24 cellular contexts compared by ENCODE assay signal in the genomic region with DNA sequence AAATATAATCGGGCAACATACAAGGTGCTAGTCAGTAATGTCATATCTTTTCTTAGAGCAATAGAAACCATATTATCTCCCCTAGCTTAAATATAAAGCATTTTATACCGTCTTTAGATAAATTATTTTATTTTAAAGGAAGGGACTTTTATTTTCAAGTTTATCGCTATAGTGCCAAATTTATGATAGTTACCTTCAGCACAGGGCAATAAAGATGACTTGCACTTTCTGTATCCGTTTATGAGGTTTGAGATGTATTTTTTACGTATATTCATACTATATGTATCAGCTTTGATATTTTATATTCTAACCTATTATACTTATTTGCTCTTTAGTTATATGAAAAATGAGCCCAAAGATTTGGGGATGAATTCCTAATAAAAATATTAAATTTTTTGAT.
"Had no signal": no experiment of that assay in that cellular context is flagged by ENCODE, and none has a peak within 500 bp of the region (broad histone marks: within the 10 kb centered on the region; RNA-seq: fewer than 3 reads in every experiment).

No MANE protein-coding gene starts in this region.

- H3K9me3 ChIP-seq: gastrocnemius medialis, left ventricle myocardium inferior, lower lobe of right lung, neutrophil, thoracic aorta, tibial nerve, upper lobe of right lung, uterus had no signal

- H3K9ac ChIP-seq: parathyroid adenoma had no signal

- H3K4me1 Mint-ChIP-seq: naive B cell; neural crest cell; stimulated activated memory B cell treated with anti-CD40 and anti-IgM and Interleukin-4, amounts not matched to agents 10 μg/mL and 1 μg/mL and 100 μg/mL, for 72 hours had no signal

- DNase-seq: central memory CD4-positive, alpha-beta T cell; dermis blood vessel endothelial cell; effector memory CD4-positive, alpha-beta T cell; gastrocnemius medialis; head of caudate nucleus; left cardiac atrium; left ventricle myocardium inferior; lower lobe of right lung; naive B cell; spleen; stimulated activated CD4-positive, alpha-beta T cell treated with anti-CD3 and anti-CD28 coated beads, Interleukin-4, amount 100 ng/mL, for 4 hours; upper lobe of right lung; uterus had no signal

- H3K36me3 ChIP-seq: gastrocnemius medialis, left ventricle myocardium inferior, lower lobe of right lung, neutrophil, spleen, thoracic aorta, tibial nerve, upper lobe of right lung, uterus had no signal

- ATAC-seq: gastrocnemius medialis; left cardiac atrium; lower lobe of right lung; natural killer cell treated with Interleukin-12 subunit alpha and Interleukin-12 subunit beta and Interleukin-15 and Interleukin-18, amount 100 ng/mL, for 72 hours; sciatic nerve; stimulated activated memory B cell treated with anti-CD40 and anti-IgM and Interleukin-4, amounts not matched to agents 10 μg/mL and 1 μg/mL and 100 μg/mL, for 72 hours; upper lobe of right lung had no signal

- H3K4me1 ChIP-seq: gastrocnemius medialis, left ventricle myocardium inferior, lower lobe of right lung, parathyroid adenoma, tibial nerve, upper lobe of right lung, uterus had no signal

- H3K4me3 Mint-ChIP-seq: naive B cell; natural killer cell treated with Interleukin-12 subunit alpha and Interleukin-12 subunit beta and Interleukin-15 and Interleukin-18, amount 100 ng/mL, for 72 hours; neural crest cell; stimulated activated memory B cell treated with anti-CD40 and anti-IgM and Interleukin-4, amounts not matched to agents 10 μg/mL and 1 μg/mL and 100 μg/mL, for 72 hours; stimulated activated naive CD8-positive, alpha-beta T cell treated with anti-CD3 and anti-CD28 coated beads, Interleukin-15, Interleukin-2, amounts not matched to agents 100 ng/mL and 50 ng/mL, for 24 hours had no signal

- H3K27ac Mint-ChIP-seq: naive B cell; natural killer cell treated with Interleukin-12 subunit alpha and Interleukin-12 subunit beta and Interleukin-15 and Interleukin-18, amount 100 ng/mL, for 72 hours; progenitor cell of endocrine pancreas; stimulated activated memory B cell treated with anti-CD40 and anti-IgM and Interleukin-4, amounts not matched to agents 10 μg/mL and 1 μg/mL and 100 μg/mL, for 72 hours; stimulated activated naive CD8-positive, alpha-beta T cell treated with anti-CD3 and anti-CD28 coated beads, Interleukin-15, Interleukin-2, amounts not matched to agents 100 ng/mL and 50 ng/mL, for 24 hours had no signal

- H3K9me3 Mint-ChIP-seq: natural killer cell treated with Interleukin-12 subunit alpha and Interleukin-12 subunit beta and Interleukin-15 and Interleukin-18, amount 100 ng/mL, for 72 hours; neural crest cell; stimulated activated memory B cell treated with anti-CD40 and anti-IgM and Interleukin-4, amounts not matched to agents 10 μg/mL and 1 μg/mL and 100 μg/mL, for 72 hours; stimulated activated naive CD8-positive, alpha-beta T cell treated with anti-CD3 and anti-CD28 coated beads, Interleukin-15, Interleukin-2, amounts not matched to agents 100 ng/mL and 50 ng/mL, for 24 hours had no signal

- H3K27ac ChIP-seq: coronary artery, gastrocnemius medialis, left ventricle myocardium inferior, lower lobe of right lung, neutrophil, parathyroid adenoma, spleen, thoracic aorta, tibial nerve, upper lobe of right lung, uterus had no signal

- H3K36me3 Mint-ChIP-seq: naive B cell; natural killer cell treated with Interleukin-12 subunit alpha and Interleukin-12 subunit beta and Interleukin-15 and Interleukin-18, amount 100 ng/mL, for 72 hours; stimulated activated memory B cell treated with anti-CD40 and anti-IgM and Interleukin-4, amounts not matched to agents 10 μg/mL and 1 μg/mL and 100 μg/mL, for 72 hours had no signal

- H3K27me3 ChIP-seq: gastrocnemius medialis, neutrophil, spleen, tibial nerve, upper lobe of right lung, uterus had no signal

- H3K27me3 Mint-ChIP-seq: natural killer cell treated with Interleukin-12 subunit alpha and Interleukin-12 subunit beta and Interleukin-15 and Interleukin-18, amount 100 ng/mL, for 72 hours; progenitor cell of endocrine pancreas; stimulated activated memory B cell treated with anti-CD40 and anti-IgM and Interleukin-4, amounts not matched to agents 10 μg/mL and 1 μg/mL and 100 μg/mL, for 72 hours; stimulated activated naive CD8-positive, alpha-beta T cell treated with anti-CD3 and anti-CD28 coated beads, Interleukin-15, Interleukin-2, amounts not matched to agents 100 ng/mL and 50 ng/mL, for 24 hours had no signal

- H3K4me3 ChIP-seq: coronary artery, gastrocnemius medialis, left ventricle myocardium inferior, lower lobe of right lung, spleen, thoracic aorta, tibial nerve, upper lobe of right lung, uterus had no signal
